16 cellular contexts compared by ENCODE assay signal in the genomic region with DNA sequence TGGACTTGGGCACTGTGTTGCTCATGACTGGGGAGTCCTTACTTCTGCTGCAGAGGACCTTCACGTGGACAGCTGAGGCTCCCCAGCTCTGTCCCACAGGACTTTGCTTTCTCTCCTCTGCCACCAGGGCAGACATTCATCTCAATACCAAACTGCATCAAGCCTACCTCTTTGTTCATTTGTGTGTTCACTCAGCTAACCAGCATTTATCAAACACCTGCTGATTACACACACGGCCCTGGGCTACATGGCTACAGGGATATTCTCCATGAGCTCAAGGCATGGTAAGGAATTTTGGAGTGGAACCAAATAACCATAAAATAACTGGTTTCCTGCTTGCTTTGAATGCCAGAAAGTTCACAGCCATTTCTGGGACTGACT. TPM values are rescaled to one million over a fixed set of nuclear protein-coding genes. Genes with fewer than 3 reads are reported as not detected.
A peak's percentile ranks its signal among the peaks of the same experiment; 100 is the strongest.
DNase-seq lines count a peak whose midpoint lies in the region; ATAC-seq and TF ChIP-seq lines count a peak whose summit lies in the region.
"Had no signal": no experiment of that assay in that cellular context is flagged by ENCODE, and none has a peak within 500 bp of the region (broad histone marks: within the 10 kb centered on the region; RNA-seq: fewer than 3 reads in every experiment).

No MANE protein-coding gene starts in this region.

- WGBS in sigmoid colon, 2 donors: 39 to 67% methylated on average over 2 of the region's 2 CpGs

- CTCF ChIA-PET in WTC11 (lab: Charles Lee): interaction anchor here (1.0 to 1.3 kb wide), 2 partner anchors 15 to 48 kb away, joined by 3 to 13 read pairs; no protein-coding TSS in a partner anchor

- POLR2A ChIA-PET in WTC11 (lab: Charles Lee): no interaction called here

- peak overlapping the region; percentile 25 for H3K27ac Mint-ChIP-seq in WTC11
- H3K27ac Mint-ChIP-seq: CD4-positive, alpha-beta T cell had no signal

- H3K9me3 ChIP-seq in sigmoid colon: no peaks in the 10 kb centered on the region

- peaks cover 30% of the 10 kb centered on the region for H3K36me3 Mint-ChIP-seq in WTC11

- no peak for TF ChIP-seq EP300 in sigmoid colon (IDR thresholded peaks at IDR 0.05)

- in situ Hi-C loops in ACHN (cut with HindIII; ENCODE audit: low pct_ligation_motif_present, low pct_unique_long_range_greater_than_20kb, low sequenced_read_pairs): no loop called here

- no peak for TF ChIP-seq CTCF in WTC11 (IDR thresholded peaks at IDR 0.05)
- no peak for TF ChIP-seq CTCF in sigmoid colon (IDR thresholded peaks at IDR 0.05)

- H3K27me3 Mint-ChIP-seq in WTC11 (ENCODE audit: low read depth): no peaks in the 10 kb centered on the region
- H3K27me3 Mint-ChIP-seq: CD4-positive, alpha-beta T cell; naive thymus-derived CD4-positive, alpha-beta T cell had no signal

- ATAC-seq in GM18505 (IDR thresholded peaks at IDR 0.05; ENCODE audit: unreplicated experiment) (peak; percentile 9), HG02973 (IDR thresholded peaks at IDR 0.05; ENCODE audit: unreplicated experiment) (peak; percentile 12), WTC11 (peak; percentile 9; the same call in 1 of the 2 replicates), HG03045 (IDR thresholded peaks at IDR 0.05; ENCODE audit: unreplicated experiment) (no peak)
- ATAC-seq: activated CD4-positive, CD25-positive, alpha-beta regulatory T cell treated with anti-CD3 and anti-CD28 coated beads, Interleukin-2, amount 50 U/mL, for 24 hours; left lobe of liver had no signal

- DNase-seq in WTC11 (ENCODE audit: low spot score): no peak
- DNase-seq in sigmoid colon: no peak
- DNase-seq in activated CD4-positive, CD25-positive, alpha-beta regulatory T cell (lab: John Stamatoyannopoulos, UW): no peak
- DNase-seq in HuH-7.5 (ENCODE audit: low spot score): no peak
- DNase-seq in ACHN: no peak
- DNase-seq: activated naive CD4-positive, alpha-beta T cell treated with anti-CD3 and anti-CD28 coated beads, Interleukin-2, amount 50 U/mL, for 16 hours; brain microvascular endothelial cell; CD4-positive, alpha-beta T cell; hypothalamus; naive thymus-derived CD4-positive, alpha-beta T cell; NCI-H446 had no signal

- H3K9me3 Mint-ChIP-seq in WTC11: no peaks in the 10 kb centered on the region
- H3K9me3 Mint-ChIP-seq: CD4-positive, alpha-beta T cell had no signal

- peaks cover 23% of the 10 kb centered on the region for H3K4me1 Mint-ChIP-seq in WTC11
- H3K4me1 Mint-ChIP-seq: naive thymus-derived CD4-positive, alpha-beta T cell had no signal

- peaks cover 8 to 84% (median 54%) of the 10 kb centered on the region in 4 donors for H3K36me3 ChIP-seq in sigmoid colon

- no peaks in the 10 kb centered on the region for H3K27me3 ChIP-seq in sigmoid colon
- H3K27me3 ChIP-seq: brain microvascular endothelial cell had no signal

- no peak overlapping the region for H3K4me3 ChIP-seq in sigmoid colon

- H3K4me1 ChIP-seq in sigmoid colon: peaks cover 0 to 52% (median 20%) of the 10 kb centered on the region in 4 donors

- intact Hi-C loops in sigmoid colon (cut with DNase I): loop anchor here (5.0 to 10.0 kb wide), 2 partner anchors 78 to 96 kb away; no protein-coding TSS in a partner anchor

- TF ChIP-seq POLR2A in GM18505 (IDR thresholded peaks at IDR 0.05; ENCODE audit: borderline replicate concordance, extremely low read depth, insufficient read depth, insufficient read length) (no peak), sigmoid colon (IDR thresholded peaks at IDR 0.05) (no peak)

- peak overlapping the region; percentile 34 to 88 (median 70) for H3K27ac ChIP-seq in sigmoid colon
- H3K27ac ChIP-seq: brain microvascular endothelial cell had no signal

- no peak overlapping the region for H3K4me3 Mint-ChIP-seq in WTC11
- H3K4me3 Mint-ChIP-seq: CD4-positive, alpha-beta T cell; naive thymus-derived CD4-positive, alpha-beta T cell had no signal

TF ChIP-seq in WTC11, 78 proteins besides CTCF, POLR2A, EP300 and RAD21:
- TF ChIP-seq ZNF423 (CRISPR knock-in tag; IDR thresholded peaks at IDR 0.05) (no peak), ZNF121 (CRISPR knock-in tag; IDR thresholded peaks at IDR 0.05) (no peak), FOXK1 (CRISPR knock-in tag; IDR thresholded peaks at IDR 0.05) (no peak), CBFB (CRISPR knock-in tag; IDR thresholded peaks at IDR 0.05; ENCODE audit: low read depth) (no peak), OVOL2 (CRISPR knock-in tag; IDR thresholded peaks at IDR 0.05; ENCODE audit: borderline replicate concordance) (no peak), PREB (CRISPR knock-in tag; IDR thresholded peaks at IDR 0.05; ENCODE audit: borderline replicate concordance) (no peak), ATF2 (CRISPR knock-in tag; IDR thresholded peaks at IDR 0.05; ENCODE audit: borderline replicate concordance, low read depth) (no peak), ZNF232 (CRISPR knock-in tag; IDR thresholded peaks at IDR 0.05) (no peak), JAZF1 (CRISPR knock-in tag; IDR thresholded peaks at IDR 0.05) (no peak)
- TF ChIP-seq, protein P1, sequence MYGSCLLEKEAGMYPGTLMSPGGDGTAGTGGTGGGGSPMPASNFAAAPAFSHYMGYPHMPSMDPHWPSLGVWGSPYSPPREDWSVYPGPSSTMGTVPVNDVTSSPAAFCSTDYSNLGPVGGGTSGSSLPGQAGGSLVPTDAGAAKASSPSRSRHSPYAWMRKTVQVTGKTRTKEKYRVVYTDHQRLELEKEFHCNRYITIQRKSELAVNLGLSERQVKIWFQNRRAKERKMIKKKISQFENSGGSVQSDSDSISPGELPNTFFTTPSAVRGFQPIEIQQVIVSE (CRISPR knock-in tag; IDR thresholded peaks at IDR 0.05; ENCODE audit: borderline replicate concordance): no peak
- TF ChIP-seq, protein P2, sequence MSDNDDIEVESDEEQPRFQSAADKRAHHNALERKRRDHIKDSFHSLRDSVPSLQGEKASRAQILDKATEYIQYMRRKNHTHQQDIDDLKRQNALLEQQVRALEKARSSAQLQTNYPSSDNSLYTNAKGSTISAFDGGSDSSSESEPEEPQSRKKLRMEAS (CRISPR knock-in tag; IDR thresholded peaks at IDR 0.05): no peak

RNA-seq across cellular contexts. Expression of gene LDLRAD2, which starts 54.6 kb away (rescaled TPM):
- total RNA-seq in WTC11 (2021) (0.63 to 1.3 TPM (median 0.85 TPM) in 3 replicates), sigmoid colon (1 to 10 TPM in 1 of 4 donors, under 1 TPM in 1, not detected in 2; under 0.01 to 1.4 TPM)
- polyA plus RNA-seq in sigmoid colon: 1 to 10 TPM in 1 of 3 donors, under 1 TPM in 2; under 0.01 to 1.1 (median 0.23) TPM
- total RNA-seq: CD4-positive, alpha-beta T cell; left lobe of liver had no signal
- polyA plus RNA-seq: naive thymus-derived CD4-positive, alpha-beta T cell had no signal
